ENCODE assay signal across 19 cellular contexts in the genomic region with DNA sequence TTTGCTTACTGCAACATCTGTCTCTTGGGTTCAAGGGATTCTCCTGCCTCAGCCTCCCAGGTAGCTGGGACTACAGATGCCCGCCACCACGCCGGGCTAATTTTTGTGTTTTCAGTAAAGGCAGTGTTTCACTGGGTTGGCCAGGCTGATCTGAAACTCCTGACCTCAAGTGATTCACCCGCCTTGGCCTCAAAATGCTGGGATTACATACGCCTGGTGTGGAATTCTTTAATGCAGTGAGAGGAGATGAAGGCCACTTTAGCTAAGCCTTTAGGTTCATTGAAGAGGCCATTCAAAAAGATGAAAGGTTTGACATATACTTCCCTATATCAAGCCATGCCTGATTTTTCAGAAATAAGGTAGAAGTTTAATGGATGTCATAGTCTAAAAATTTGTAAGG.
"Had no signal": no experiment of that assay in that cellular context is flagged by ENCODE, and none has a peak within 500 bp of the region (broad histone marks: within the 10 kb centered on the region; RNA-seq: fewer than 3 reads in every experiment).

No MANE protein-coding gene starts in this region.

- H3K27me3 ChIP-seq: dorsolateral prefrontal cortex, heart right ventricle, neural progenitor cell, ovary had no signal

- H3K9me3 Mint-ChIP-seq: natural killer cell treated with Interleukin-12 subunit alpha and Interleukin-12 subunit beta and Interleukin-15 and Interleukin-18, amount 100 ng/mL, for 72 hours; neural progenitor cell had no signal

- DNase-seq: cortex of kidney; dorsolateral prefrontal cortex; effector CD8-positive, alpha-beta T cell; heart right ventricle; hypothalamus; kidney glomerular epithelial cell; mammary epithelial cell; midbrain; nucleus accumbens; ovary; right cardiac atrium; small intestine; stimulated activated CD4-positive, alpha-beta T cell treated with anti-CD3 and anti-CD28 coated beads, Interleukin-2, amount 100 ng/mL, for 48 hours; stimulated activated naive CD4-positive, alpha-beta T cell treated with Interleukin-2 at 50 U/mL for 16 hours; trophoblast cell had no signal

- H3K36me3 ChIP-seq: heart right ventricle, neural progenitor cell, ovary had no signal

- H3K27ac ChIP-seq: dorsolateral prefrontal cortex, heart right ventricle, neural progenitor cell, ovary had no signal

- H3K9me3 ChIP-seq: ovary had no signal

- H3K27ac Mint-ChIP-seq: natural killer cell treated with Interleukin-12 subunit alpha and Interleukin-12 subunit beta and Interleukin-15 and Interleukin-18, amount 100 ng/mL, for 72 hours; neural progenitor cell had no signal

- ATAC-seq: esophagus mucosa; heart right ventricle; left lobe of liver; natural killer cell treated with Interleukin-12 subunit alpha and Interleukin-12 subunit beta and Interleukin-15 and Interleukin-18, amount 100 ng/mL, for 72 hours; right cardiac atrium had no signal

- H3K4me3 ChIP-seq: dorsolateral prefrontal cortex, heart right ventricle, neural progenitor cell, ovary had no signal

- H3K36me3 Mint-ChIP-seq: natural killer cell treated with Interleukin-12 subunit alpha and Interleukin-12 subunit beta and Interleukin-15 and Interleukin-18, amount 100 ng/mL, for 72 hours had no signal

- H3K4me3 Mint-ChIP-seq: natural killer cell treated with Interleukin-12 subunit alpha and Interleukin-12 subunit beta and Interleukin-15 and Interleukin-18, amount 100 ng/mL, for 72 hours; neural progenitor cell had no signal
